ENCODE assay signal across 1 cellular context in genomic region chr9:130254753-130255637, GRCh38.
TF ChIP-seq lines count a peak whose summit lies in the region.

No MANE protein-coding gene starts in this region.

TF ChIP-seq in H1, 55 proteins besides CTCF, POLR2A, EP300 and RAD21:
- TF ChIP-seq RBBP5 (IDR thresholded peaks at IDR 0.05; ENCODE audit: borderline replicate concordance, low read depth, low read length) (no peak), HDAC6 (IDR thresholded peaks at IDR 0.05; ENCODE audit: low read depth, low read length) (no peak), BACH1 (IDR thresholded peaks at IDR 0.05; ENCODE audit: low read length) (no peak), JUN (IDR thresholded peaks at IDR 0.05; ENCODE audit: low read depth, low read length) (no peak), CHD1 (IDR thresholded peaks at IDR 0.05; ENCODE audit: low read depth, low read length) (no peak), KDM1A (IDR thresholded peaks at IDR 0.05; ENCODE audit: borderline replicate concordance, low read length) (no peak), YY1 (IDR thresholded peaks at IDR 0.05; ENCODE audit: low read depth, low read length) (no peak), TAF1 (IDR thresholded peaks at IDR 0.05; ENCODE audit: low read depth, low read length) (no peak), POU5F1 (IDR thresholded peaks at IDR 0.05; ENCODE audit: low read depth, low read length) (no peak), GTF2F1 (IDR thresholded peaks at IDR 0.05; ENCODE audit: borderline replicate concordance, low read depth, low read length) (no peak), EGR1 (IDR thresholded peaks at IDR 0.05; ENCODE audit: borderline replicate concordance, low read depth, low read length) (no peak), BCL11A (IDR thresholded peaks at IDR 0.05; ENCODE audit: low read depth in 2 of 2, low read length in 2 of 2) (no peak)
- TF ChIP-seq, protein P1, sequence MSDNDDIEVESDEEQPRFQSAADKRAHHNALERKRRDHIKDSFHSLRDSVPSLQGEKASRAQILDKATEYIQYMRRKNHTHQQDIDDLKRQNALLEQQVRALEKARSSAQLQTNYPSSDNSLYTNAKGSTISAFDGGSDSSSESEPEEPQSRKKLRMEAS (IDR thresholded peaks at IDR 0.05): no peak
